In the genomic region with DNA sequence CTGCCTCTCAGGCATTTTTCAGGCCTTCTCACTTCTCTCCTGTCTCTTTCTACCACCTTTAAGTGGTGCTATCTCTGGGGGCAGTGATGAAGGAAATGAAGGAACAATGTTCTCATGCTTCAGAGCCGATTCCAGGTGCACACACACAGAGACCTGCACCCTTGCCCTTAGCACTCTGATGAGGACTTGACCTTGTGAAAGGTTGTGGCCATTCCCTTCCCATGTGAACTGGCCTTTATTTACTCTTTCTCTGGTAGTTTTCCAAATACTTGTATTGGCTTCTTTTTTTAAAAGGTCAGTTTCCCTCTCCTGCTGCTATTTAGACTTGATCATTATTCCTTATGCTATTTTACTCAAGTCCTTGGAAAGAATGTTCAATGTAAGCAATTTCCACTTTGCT, we compare ENCODE assay signal across 1 cellular context.
TF ChIP-seq lines count a peak whose summit lies in the region.

No MANE protein-coding gene starts in this region.

TF ChIP-seq in HepG2, 621 proteins besides CTCF, POLR2A, EP300 and RAD21 (continued from another document and continues in another):
- TF ChIP-seq ZNF362 (CRISPR knock-in tag; IDR thresholded peaks at IDR 0.05; ENCODE audit: borderline replicate concordance), result peak; percentile 71; the same call in 1 of the 2 replicates
- TF ChIP-seq MED8 (CRISPR knock-in tag; IDR thresholded peaks at IDR 0.05; ENCODE audit: insufficient replicate concordance), result no peak
- no peak for TF ChIP-seq ZFP82 (CRISPR knock-in tag; IDR thresholded peaks at IDR 0.05; ENCODE audit: borderline replicate concordance)
- TF ChIP-seq JUN (CRISPR knock-in tag; IDR thresholded peaks at IDR 0.05), result no peak
- no peak for TF ChIP-seq ZNF329 (CRISPR knock-in tag; IDR thresholded peaks at IDR 0.05; ENCODE audit: low read depth)
- TF ChIP-seq ARID2 (CRISPR knock-in tag; IDR thresholded peaks at IDR 0.05; ENCODE audit: borderline replicate concordance), result no peak
- no peak for TF ChIP-seq FOSL1 (CRISPR knock-in tag; IDR thresholded peaks at IDR 0.05; ENCODE audit: borderline replicate concordance)
- TF ChIP-seq ATF1 (CRISPR knock-in tag; IDR thresholded peaks at IDR 0.05), result no peak
- no peak for TF ChIP-seq ZNF629 (CRISPR knock-in tag; conservative IDR thresholded peaks at IDR 0.05)
- peak; percentile 86 for TF ChIP-seq ESRRA (CRISPR knock-in tag; IDR thresholded peaks at IDR 0.05; ENCODE audit: low read depth)
- no peak for TF ChIP-seq ARNT (IDR thresholded peaks at IDR 0.05)
- no peak for TF ChIP-seq STAT5B (CRISPR knock-in tag; IDR thresholded peaks at IDR 0.05)
- TF ChIP-seq MAFK (conservative IDR thresholded peaks at IDR 0.05 in 1 of 2, IDR thresholded peaks at IDR 0.05 in 1 of 2; ENCODE audit: low read length in 2 of 2), result no peak
- TF ChIP-seq ZNF556 (CRISPR knock-in tag; IDR thresholded peaks at IDR 0.05; ENCODE audit: borderline replicate concordance), result no peak
- no peak for TF ChIP-seq ZNF597 (CRISPR knock-in tag; IDR thresholded peaks at IDR 0.05)
- 0 out of 2 replicates have a peak, but pooled peaks have one; percentile 29 for TF ChIP-seq ERF (CRISPR knock-in tag; IDR thresholded peaks at IDR 0.05)
- no peak for TF ChIP-seq IKZF1 (IDR thresholded peaks at IDR 0.05)
- no peak for TF ChIP-seq ARNT2 (CRISPR knock-in tag; IDR thresholded peaks at IDR 0.05; ENCODE audit: low read depth)
- no peak for TF ChIP-seq ZNF350 (CRISPR knock-in tag; IDR thresholded peaks at IDR 0.05; ENCODE audit: borderline replicate concordance, low read depth)
- TF ChIP-seq SNAPC2 (CRISPR knock-in tag; IDR thresholded peaks at IDR 0.05), result no peak
- no peak for TF ChIP-seq ZNF605 (CRISPR knock-in tag; IDR thresholded peaks at IDR 0.05)
- no peak for TF ChIP-seq PATZ1 (CRISPR knock-in tag; IDR thresholded peaks at IDR 0.05)
- no peak for TF ChIP-seq CSRNP1 (CRISPR knock-in tag; IDR thresholded peaks at IDR 0.05)
- no peak for TF ChIP-seq ZNF776 (CRISPR knock-in tag; IDR thresholded peaks at IDR 0.05)
- TF ChIP-seq NCOA5 (CRISPR knock-in tag; IDR thresholded peaks at IDR 0.05), result no peak
- TF ChIP-seq THAP11 (CRISPR knock-in tag; IDR thresholded peaks at IDR 0.05), result no peak
- no peak for TF ChIP-seq ATF2 (CRISPR knock-in tag; IDR thresholded peaks at IDR 0.05)
- no peak for TF ChIP-seq ZSCAN25 (CRISPR knock-in tag; IDR thresholded peaks at IDR 0.05)
- no peak for TF ChIP-seq ZMYM2 (CRISPR knock-in tag; IDR thresholded peaks at IDR 0.05)
- TF ChIP-seq SIN3B (IDR thresholded peaks at IDR 0.05; ENCODE audit: low read length), result no peak
- no peak for TF ChIP-seq KDM1A (CRISPR knock-in tag; IDR thresholded peaks at IDR 0.05)
- no peak for TF ChIP-seq KLF12 (CRISPR knock-in tag; IDR thresholded peaks at IDR 0.05; ENCODE audit: borderline replicate concordance)
- TF ChIP-seq, protein P1, sequence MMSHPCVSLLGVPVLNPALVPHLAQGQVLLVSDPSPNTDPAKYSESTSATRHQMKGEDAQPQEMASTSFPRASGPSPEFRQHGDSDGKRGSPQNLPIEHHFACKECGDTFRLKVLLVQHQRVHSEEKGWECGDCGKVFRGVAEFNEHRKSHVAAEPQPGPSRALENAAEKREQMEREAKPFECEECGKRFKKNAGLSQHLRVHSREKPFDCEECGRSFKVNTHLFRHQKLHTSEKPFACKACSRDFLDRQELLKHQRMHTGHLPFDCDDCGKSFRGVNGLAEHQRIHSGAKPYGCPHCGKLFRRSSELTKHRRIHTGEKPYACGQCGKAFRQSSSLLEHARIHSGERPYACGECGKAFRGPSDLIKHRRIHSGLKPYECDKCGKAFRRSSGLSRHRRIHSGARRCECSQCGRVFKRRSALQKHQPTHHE (CRISPR knock-in tag; IDR thresholded peaks at IDR 0.05; ENCODE audit: borderline replicate concordance), result no peak
- no peak for TF ChIP-seq TBL1XR1 (IDR thresholded peaks at IDR 0.05; ENCODE audit: borderline replicate concordance, low read length, partially characterized antibody)
- TF ChIP-seq, protein P2, sequence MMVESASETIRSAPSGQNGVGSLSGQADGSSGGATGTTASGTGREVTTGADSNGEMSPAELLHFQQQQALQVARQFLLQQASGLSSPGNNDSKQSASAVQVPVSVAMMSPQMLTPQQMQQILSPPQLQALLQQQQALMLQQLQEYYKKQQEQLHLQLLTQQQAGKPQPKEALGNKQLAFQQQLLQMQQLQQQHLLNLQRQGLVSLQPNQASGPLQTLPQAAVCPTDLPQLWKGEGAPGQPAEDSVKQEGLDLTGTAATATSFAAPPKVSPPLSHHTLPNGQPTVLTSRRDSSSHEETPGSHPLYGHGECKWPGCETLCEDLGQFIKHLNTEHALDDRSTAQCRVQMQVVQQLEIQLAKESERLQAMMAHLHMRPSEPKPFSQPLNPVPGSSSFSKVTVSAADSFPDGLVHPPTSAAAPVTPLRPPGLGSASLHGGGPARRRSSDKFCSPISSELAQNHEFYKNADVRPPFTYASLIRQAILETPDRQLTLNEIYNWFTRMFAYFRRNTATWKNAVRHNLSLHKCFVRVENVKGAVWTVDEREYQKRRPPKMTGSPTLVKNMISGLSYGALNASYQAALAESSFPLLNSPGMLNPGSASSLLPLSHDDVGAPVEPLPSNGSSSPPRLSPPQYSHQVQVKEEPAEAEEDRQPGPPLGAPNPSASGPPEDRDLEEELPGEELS (CRISPR knock-in tag; IDR thresholded peaks at IDR 0.05), result no peak
- TF ChIP-seq ZBTB8A (CRISPR knock-in tag; IDR thresholded peaks at IDR 0.05; ENCODE audit: borderline replicate concordance, low read depth), result no peak
- TF ChIP-seq, protein P3, sequence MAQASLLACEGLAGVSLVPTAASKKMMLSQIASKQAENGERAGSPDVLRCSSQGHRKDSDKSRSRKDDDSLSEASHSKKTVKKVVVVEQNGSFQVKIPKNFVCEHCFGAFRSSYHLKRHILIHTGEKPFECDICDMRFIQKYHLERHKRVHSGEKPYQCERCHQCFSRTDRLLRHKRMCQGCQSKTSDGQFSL (CRISPR knock-in tag; IDR thresholded peaks at IDR 0.05), result no peak
- no peak for TF ChIP-seq NFKBIZ (CRISPR knock-in tag; IDR thresholded peaks at IDR 0.05)
- no peak for TF ChIP-seq BRCA1 (CRISPR knock-in tag; IDR thresholded peaks at IDR 0.05)
- no peak for TF ChIP-seq ZBTB7B (CRISPR knock-in tag; IDR thresholded peaks at IDR 0.05)
- no peak for TF ChIP-seq RBFOX2 (IDR thresholded peaks at IDR 0.05; ENCODE audit: low read depth, low read length)
- TF ChIP-seq NFYC (CRISPR knock-in tag; IDR thresholded peaks at IDR 0.05), result no peak
- no peak for TF ChIP-seq STAG1 (CRISPR knock-in tag; IDR thresholded peaks at IDR 0.05)
- TF ChIP-seq, protein P4, sequence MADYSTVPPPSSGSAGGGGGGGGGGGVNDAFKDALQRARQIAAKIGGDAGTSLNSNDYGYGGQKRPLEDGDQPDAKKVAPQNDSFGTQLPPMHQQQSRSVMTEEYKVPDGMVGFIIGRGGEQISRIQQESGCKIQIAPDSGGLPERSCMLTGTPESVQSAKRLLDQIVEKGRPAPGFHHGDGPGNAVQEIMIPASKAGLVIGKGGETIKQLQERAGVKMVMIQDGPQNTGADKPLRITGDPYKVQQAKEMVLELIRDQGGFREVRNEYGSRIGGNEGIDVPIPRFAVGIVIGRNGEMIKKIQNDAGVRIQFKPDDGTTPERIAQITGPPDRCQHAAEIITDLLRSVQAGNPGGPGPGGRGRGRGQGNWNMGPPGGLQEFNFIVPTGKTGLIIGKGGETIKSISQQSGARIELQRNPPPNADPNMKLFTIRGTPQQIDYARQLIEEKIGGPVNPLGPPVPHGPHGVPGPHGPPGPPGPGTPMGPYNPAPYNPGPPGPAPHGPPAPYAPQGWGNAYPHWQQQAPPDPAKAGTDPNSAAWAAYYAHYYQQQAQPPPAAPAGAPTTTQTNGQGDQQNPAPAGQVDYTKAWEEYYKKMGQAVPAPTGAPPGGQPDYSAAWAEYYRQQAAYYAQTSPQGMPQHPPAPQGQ (CRISPR knock-in tag; IDR thresholded peaks at IDR 0.05; ENCODE audit: borderline replicate concordance), result no peak
- no peak for TF ChIP-seq XRCC5 (optimal IDR thresholded peaks at IDR 0.05; ENCODE audit: low read length)
- TF ChIP-seq ZNF660 (CRISPR knock-in tag; IDR thresholded peaks at IDR 0.05; ENCODE audit: borderline replicate concordance, low read depth), result no peak
- TF ChIP-seq HMG20A (CRISPR knock-in tag; IDR thresholded peaks at IDR 0.05; ENCODE audit: borderline replicate concordance), result peak; percentile 85
